23 cellular contexts compared by ENCODE assay signal in genomic region chr16:85294810-85295508, GRCh38.
"Had no signal": no experiment of that assay in that cellular context is flagged by ENCODE, and none has a peak within 500 bp of the region (broad histone marks: within the 10 kb centered on the region; RNA-seq: fewer than 3 reads in every experiment).

No MANE protein-coding gene starts in this region.

- H3K4me2 ChIP-seq: neural progenitor cell, smooth muscle cell had no signal

- H3K9ac ChIP-seq: neural progenitor cell, parathyroid adenoma had no signal

- H3K27me3 Mint-ChIP-seq: naive thymus-derived CD4-positive, alpha-beta T cell; progenitor cell of endocrine pancreas; stimulated activated naive CD8-positive, alpha-beta T cell treated with anti-CD3 and anti-CD28 coated beads, Interleukin-15, amount 100 ng/mL, for 72 hours had no signal

- H3K27ac ChIP-seq: gastroesophageal sphincter, heart right ventricle, left lung, neural progenitor cell, parathyroid adenoma, thyroid gland had no signal

- H3K9me3 Mint-ChIP-seq: effector memory CD8-positive, alpha-beta T cell; naive thymus-derived CD4-positive, alpha-beta T cell; nephron; stimulated activated naive CD8-positive, alpha-beta T cell treated with anti-CD3 and anti-CD28 coated beads, Interleukin-15, amount 100 ng/mL, for 72 hours had no signal

- H3K4me3 ChIP-seq: gastroesophageal sphincter, heart right ventricle, left lung, neural progenitor cell, smooth muscle cell, thyroid gland had no signal

- H3K4me1 Mint-ChIP-seq: naive thymus-derived CD4-positive, alpha-beta T cell; stimulated activated naive CD8-positive, alpha-beta T cell treated with anti-CD3 and anti-CD28 coated beads, Interleukin-15, amount 100 ng/mL, for 72 hours had no signal

- H3K4me3 Mint-ChIP-seq: effector memory CD8-positive, alpha-beta T cell; naive thymus-derived CD4-positive, alpha-beta T cell; neural progenitor cell; stimulated activated naive CD8-positive, alpha-beta T cell treated with anti-CD3 and anti-CD28 coated beads, Interleukin-15, amount 100 ng/mL, for 72 hours had no signal

- H3K9me3 ChIP-seq: gastroesophageal sphincter, heart right ventricle, left lung, thyroid gland had no signal

- H3K27me3 ChIP-seq: gastroesophageal sphincter, heart right ventricle, left lung, neural progenitor cell, thyroid gland had no signal

- H3K27ac Mint-ChIP-seq: effector memory CD8-positive, alpha-beta T cell; naive thymus-derived CD4-positive, alpha-beta T cell; neural progenitor cell had no signal

- H3K4me1 ChIP-seq: thyroid gland had no signal

- ATAC-seq: effector memory CD8-positive, alpha-beta T cell; gastroesophageal sphincter; left lung; naive thymus-derived CD4-positive, alpha-beta T cell; sciatic nerve; stimulated activated naive CD8-positive, alpha-beta T cell treated with anti-CD3 and anti-CD28 coated beads, Interleukin-15, amount 100 ng/mL, for 72 hours had no signal

- H3K36me3 ChIP-seq: gastroesophageal sphincter, heart right ventricle, left lung, neural progenitor cell, thyroid gland had no signal

- H3K36me3 Mint-ChIP-seq: naive thymus-derived CD4-positive, alpha-beta T cell; neural progenitor cell had no signal

- DNase-seq: cortex of kidney; effector memory CD8-positive, alpha-beta T cell; foreskin fibroblast; heart right ventricle; hippocampal formation; left lung; mesendoderm; midbrain; naive thymus-derived CD4-positive, alpha-beta T cell; stimulated activated CD4-positive, alpha-beta T cell treated with anti-CD3 and anti-CD28 coated beads, Interleukin-12 subunit alpha, Interleukin-12 subunit beta, amount 100 ng/mL, for 4 hours; stimulated activated CD4-positive, alpha-beta T cell treated with anti-CD3 and anti-CD28 coated beads, Interleukin-1b, Interleukin-23, amount 100 ng/mL, for 48 hours; stimulated activated CD4-positive, alpha-beta T cell treated with anti-CD3 and anti-CD28 coated beads, Interleukin-4, amount 100 ng/mL, for 1 hour; stimulated activated CD8-positive, alpha-beta memory T cell treated with anti-CD3 and anti-CD28 coated beads, Interleukin-4, amount 100 ng/mL, for 48 hours; stimulated activated naive CD4-positive, alpha-beta T cell; stimulated activated naive CD8-positive, alpha-beta T cell treated with anti-CD3 and anti-CD28 coated beads, Interleukin-15, amount 100 ng/mL, for 72 hours; thyroid gland had no signal
